ENCODE assay signal across 11 cellular contexts in the genomic region with DNA sequence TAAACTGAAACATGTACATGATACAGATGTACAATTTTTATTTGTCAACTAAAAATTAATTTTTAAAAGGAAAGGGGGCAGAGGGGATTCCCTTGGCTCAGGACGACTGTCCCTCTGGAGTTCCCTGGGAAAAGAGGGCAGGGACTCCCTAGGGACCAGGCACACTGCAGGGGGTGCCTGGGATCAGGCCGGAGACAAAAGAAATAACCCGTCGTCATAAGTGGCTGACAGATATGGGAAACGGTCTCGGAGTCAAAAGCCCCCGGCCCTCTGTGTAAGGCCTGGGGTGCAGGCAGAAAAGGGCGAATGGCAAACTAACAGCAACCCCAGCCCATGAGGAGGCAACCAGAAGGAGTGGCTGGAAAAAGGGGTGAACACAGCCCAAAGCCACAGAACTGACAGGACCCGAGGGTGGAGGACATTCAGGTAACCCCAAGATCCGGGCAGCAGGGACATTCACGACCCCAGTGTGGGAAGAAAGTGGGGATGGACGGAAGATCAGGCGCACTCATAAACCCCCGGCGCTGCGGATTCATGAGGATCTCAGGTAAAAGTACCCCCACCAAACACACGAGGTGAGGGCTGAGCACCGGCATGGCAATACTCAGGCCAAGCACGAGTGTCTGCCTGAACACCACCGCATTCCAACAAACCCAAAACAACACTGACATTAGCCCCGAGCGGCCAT. TPM values are rescaled to one million over a fixed set of nuclear protein-coding genes. Genes with fewer than 3 reads are reported as not detected.
DNase-seq lines count a peak whose midpoint lies in the region; ATAC-seq and TF ChIP-seq lines count a peak whose summit lies in the region.
"Had no signal": no experiment of that assay in that cellular context is flagged by ENCODE, and none has a peak within 500 bp of the region (broad histone marks: within the 10 kb centered on the region; RNA-seq: fewer than 3 reads in every experiment).

No MANE protein-coding gene starts in this region.

- peak overlapping the region; percentile 74 for H3K9ac ChIP-seq in adipocyte (ENCODE audit: low read length)

- TF ChIP-seq CTCF in GM13977 (IDR thresholded peaks at IDR 0.05; ENCODE audit: extremely low read depth, insufficient read depth, missing control alignments) (no peak), right atrium auricular region (IDR thresholded peaks at IDR 0.05) (no peak), sigmoid colon (IDR thresholded peaks at IDR 0.05) (no peak), foreskin keratinocyte (conservative IDR thresholded peaks at IDR 0.05) (no peak)

- peak overlapping the region; percentile 88 to 94 for H3K27ac ChIP-seq in right atrium auricular region
- peak overlapping the region; percentile 84 to 92 (median 88) for H3K27ac ChIP-seq in sigmoid colon
- H3K27ac ChIP-seq in foreskin keratinocyte = no peak overlapping the region

- H3K4me3 ChIP-seq in adipocyte (ENCODE audit: low read length) (peak overlapping the region; percentile 46), right atrium auricular region (peak overlapping the region in 1 of 2 donors; percentile 24), sigmoid colon (peak overlapping the region in 3 of 4 donors; percentile 24 to 41 (median 28))
- H3K4me3 ChIP-seq: mucosa of descending colon had no signal

- intact Hi-C loops in sigmoid colon (cut with DNase I) = loop anchor here (5.0 kb wide), 3 partner anchors 56 to 216 kb away; no protein-coding TSS in a partner anchor

- peaks cover 84% of the 10 kb centered on the region for H3K4me1 ChIP-seq in adipocyte (ENCODE audit: control insufficient read depth, insufficient read depth, low read length)
- H3K4me1 ChIP-seq in right atrium auricular region = peaks cover 0 to 99% of the 10 kb centered on the region in 2 donors
- peaks cover 0 to 98% (median 89%) of the 10 kb centered on the region in 4 donors for H3K4me1 ChIP-seq in sigmoid colon
- no peaks in the 10 kb centered on the region for H3K4me1 ChIP-seq in foreskin keratinocyte

- ATAC-seq in foreskin keratinocyte (no peak), GM18907 (IDR thresholded peaks at IDR 0.05; ENCODE audit: unreplicated experiment) (no peak)

- H3K27me3 ChIP-seq in adipocyte (replicated peaks; ENCODE audit: control insufficient read depth, insufficient read depth, low read length) (no peaks in the 10 kb centered on the region), right atrium auricular region (no peaks in the 10 kb centered on the region), sigmoid colon (no peaks in the 10 kb centered on the region), foreskin keratinocyte (no peaks in the 10 kb centered on the region)

- no peak for TF ChIP-seq POLR2A in sigmoid colon (IDR thresholded peaks at IDR 0.05)

- 87% methylated on average over 22 of the region's 22 CpGs for WGBS in sigmoid colon, 2 donors

- H3K9me3 ChIP-seq in adipocyte (ENCODE audit: control insufficient read depth, low read length) = no peaks in the 10 kb centered on the region
- H3K9me3 ChIP-seq in right atrium auricular region = no peaks in the 10 kb centered on the region
- H3K9me3 ChIP-seq in sigmoid colon = no peaks in the 10 kb centered on the region
- H3K9me3 ChIP-seq: mucosa of descending colon had no signal

- DNase-seq in GM13977 (ENCODE audit: low spot score) = peak; percentile 17
- no peak for DNase-seq in adipocyte (ENCODE audit: low read depth)
- no peak for DNase-seq in right atrium auricular region (ENCODE audit: low spot score)
- no peak for DNase-seq in sigmoid colon
- DNase-seq in foreskin keratinocyte = no peak
- no peak for DNase-seq in inferior parietal cortex (ENCODE audit: extremely low spot score)
- no peak for DNase-seq in NCI-H1436 treated with DMSO at 0.1 percent for 48 hours (lab: John Stamatoyannopoulos, UW)
- DNase-seq: NCI-H2227 treated with DMSO at 0.1 percent for 48 hours; stimulated activated CD8-positive, alpha-beta memory T cell treated with anti-CD3 and anti-CD28 coated beads, Interleukin-4, amount 100 ng/mL, for 48 hours had no signal

- in situ Hi-C loops in GM13977 (cut with MboI; ENCODE audit: low pct_unique_long_range_greater_than_20kb, low sequenced_read_pairs, unreplicated experiment) = no loop called here

- no peak for TF ChIP-seq EP300 in sigmoid colon (IDR thresholded peaks at IDR 0.05)

- peaks cover 25% of the 10 kb centered on the region for H3K36me3 ChIP-seq in adipocyte (ENCODE audit: control insufficient read depth, insufficient read depth, low read length, severe bottlenecking)
- peaks cover 24% of the 10 kb centered on the region for H3K36me3 ChIP-seq in right atrium auricular region
- H3K36me3 ChIP-seq in sigmoid colon = peaks cover 11 to 25% (median 18%) of the 10 kb centered on the region in 4 donors

RNA-seq across cellular contexts. Expression of gene MLLT1, which starts 6.7 kb away (rescaled TPM):
- 10 to 100 TPM; 21.2 to 36.9 TPM for total RNA-seq in right atrium auricular region
- total RNA-seq in sigmoid colon = 10 to 100 TPM; 12.5 to 20.8 (median 17.6) TPM
- 10 to 100 TPM in 2 of 3 donors, 1 to 10 TPM in 1; 9.9 to 25.5 (median 15.0) TPM for polyA plus RNA-seq in sigmoid colon
- total RNA-seq in foreskin keratinocyte = 18.9 and 24.4 TPM in 2 replicates
- polyA plus RNA-seq in foreskin keratinocyte = 23.9 and 26.1 TPM in 2 replicates
